24 cellular contexts compared by ENCODE assay signal in genomic region chr3:182382112-182382857, GRCh38.
"Had no signal": no experiment of that assay in that cellular context is flagged by ENCODE, and none has a peak within 500 bp of the region (broad histone marks: within the 10 kb centered on the region; RNA-seq: fewer than 3 reads in every experiment).

No MANE protein-coding gene starts in this region.

- H3K4me3 ChIP-seq: hepatocyte, lung, psoas muscle, spleen, tibial artery, upper lobe of left lung, uterus had no signal

- H3K27ac ChIP-seq: foreskin keratinocyte, hepatocyte, psoas muscle, spleen, tibial artery, upper lobe of left lung, uterus had no signal

- H3K9me3 Mint-ChIP-seq: endodermal cell; stimulated activated memory B cell treated with anti-CD40 and anti-IgM and Interleukin-4, amounts not matched to agents 10 μg/mL and 1 μg/mL and 100 μg/mL, for 72 hours; stimulated activated naive CD8-positive, alpha-beta T cell treated with anti-CD3 and anti-CD28 coated beads, Interleukin-15, Interleukin-2, amounts not matched to agents 100 ng/mL and 50 ng/mL, for 24 hours had no signal

- H3K4me1 Mint-ChIP-seq: stimulated activated memory B cell treated with anti-CD40 and anti-IgM and Interleukin-4, amounts not matched to agents 10 μg/mL and 1 μg/mL and 100 μg/mL, for 72 hours had no signal

- H3K79me2 ChIP-seq: hepatocyte had no signal

- H3K4me1 ChIP-seq: psoas muscle, spleen, tibial artery, upper lobe of left lung, uterus had no signal

- H3K4me2 ChIP-seq: hepatocyte had no signal

- H3K4me3 Mint-ChIP-seq: endodermal cell; natural killer cell treated with Interleukin-12 subunit alpha and Interleukin-12 subunit beta and Interleukin-15 and Interleukin-18, amount 100 ng/mL, for 72 hours; stimulated activated memory B cell treated with anti-CD40 and anti-IgM and Interleukin-4, amounts not matched to agents 10 μg/mL and 1 μg/mL and 100 μg/mL, for 72 hours; stimulated activated naive CD8-positive, alpha-beta T cell treated with anti-CD3 and anti-CD28 coated beads, Interleukin-15, Interleukin-2, amounts not matched to agents 100 ng/mL and 50 ng/mL, for 24 hours had no signal

- H3K36me3 ChIP-seq: spleen, tibial artery, upper lobe of left lung, uterus had no signal

- H3K36me3 Mint-ChIP-seq: natural killer cell treated with Interleukin-12 subunit alpha and Interleukin-12 subunit beta and Interleukin-15 and Interleukin-18, amount 100 ng/mL, for 72 hours; stimulated activated memory B cell treated with anti-CD40 and anti-IgM and Interleukin-4, amounts not matched to agents 10 μg/mL and 1 μg/mL and 100 μg/mL, for 72 hours had no signal

- H3K27me3 Mint-ChIP-seq: natural killer cell treated with Interleukin-12 subunit alpha and Interleukin-12 subunit beta and Interleukin-15 and Interleukin-18, amount 100 ng/mL, for 72 hours had no signal

- H3K9me3 ChIP-seq: psoas muscle, spleen, tibial artery, upper lobe of left lung, uterus had no signal

- H3K27me3 ChIP-seq: foreskin keratinocyte, hepatocyte, spleen, tibial artery, upper lobe of left lung, uterus had no signal

- H3K27ac Mint-ChIP-seq: endodermal cell; natural killer cell treated with Interleukin-12 subunit alpha and Interleukin-12 subunit beta and Interleukin-15 and Interleukin-18, amount 100 ng/mL, for 72 hours; stimulated activated memory B cell treated with anti-CD40 and anti-IgM and Interleukin-4, amounts not matched to agents 10 μg/mL and 1 μg/mL and 100 μg/mL, for 72 hours; stimulated activated naive CD8-positive, alpha-beta T cell treated with anti-CD3 and anti-CD28 coated beads, Interleukin-15, Interleukin-2, amounts not matched to agents 100 ng/mL and 50 ng/mL, for 24 hours had no signal

- H2AFZ ChIP-seq: hepatocyte had no signal

- DNase-seq: effector CD4-positive, alpha-beta T cell; endodermal cell; erythroblast; foreskin keratinocyte; kidney; left colon; left ventricle myocardium superior; mesenchymal stem cell; midbrain; psoas muscle; retina; spleen; stimulated activated CD4-positive, alpha-beta T cell treated with anti-CD3 and anti-CD28 coated beads, Interleukin-15, amount 100 ng/mL, for 24 hours; stimulated activated CD4-positive, alpha-beta T cell treated with anti-CD3 and anti-CD28 coated beads, Interleukin-1b, Interleukin-23, amount 100 ng/mL, for 48 hours; stimulated activated CD4-positive, alpha-beta T cell treated with anti-CD3 and anti-CD28 coated beads, Interleukin-4, amount 100 ng/mL, for 24 hours; tibial artery; upper lobe of left lung; uterus had no signal

- ATAC-seq: foreskin keratinocyte; left colon; left ventricle myocardium superior; natural killer cell treated with Interleukin-12 subunit alpha and Interleukin-12 subunit beta and Interleukin-15 and Interleukin-18, amount 100 ng/mL, for 72 hours; psoas muscle; sciatic nerve; stimulated activated memory B cell treated with anti-CD40 and anti-IgM and Interleukin-4, amounts not matched to agents 10 μg/mL and 1 μg/mL and 100 μg/mL, for 72 hours had no signal
